ENCODE assay signal across 1 cellular context in the genomic region with DNA sequence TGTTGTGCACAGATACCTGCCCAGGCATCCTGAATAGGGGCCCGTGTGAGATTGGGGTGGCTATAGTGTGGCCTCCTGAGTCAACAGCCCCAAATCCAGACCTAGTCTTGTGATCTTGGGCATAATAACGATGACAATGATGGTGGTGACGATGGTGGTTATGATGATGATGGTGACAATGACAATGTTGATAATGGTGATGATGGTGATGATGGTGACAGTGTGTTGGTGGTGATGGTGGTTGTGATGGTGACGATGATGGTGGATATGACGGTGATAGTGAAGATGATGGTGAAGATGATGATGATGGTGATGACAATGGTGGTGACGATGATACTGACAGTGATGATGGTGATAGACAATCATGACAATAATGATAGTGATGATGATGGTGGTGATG.
TF ChIP-seq lines count a peak whose summit lies in the region.

No MANE protein-coding gene starts in this region.

TF ChIP-seq in K562, 482 proteins besides CTCF, POLR2A, EP300 and RAD21:
- TF ChIP-seq PATZ1 (CRISPR knock-in tag; IDR thresholded peaks at IDR 0.05; ENCODE audit: borderline replicate concordance) (no peak), EHMT2 (IDR thresholded peaks at IDR 0.05) (peak; percentile 15; the same call in 1 of the 2 replicates), HDAC1 (IDR thresholded peaks at IDR 0.05) (peak in 1 of 2 experiments; percentile 24; a peak in 1 of 4 replicates)
